13 cellular contexts compared by ENCODE assay signal in genomic region chr11:16806791-16807190, GRCh38.
DNase-seq lines count a peak whose midpoint lies in the region; ATAC-seq and TF ChIP-seq lines count a peak whose summit lies in the region.
"Had no signal": no experiment of that assay in that cellular context is flagged by ENCODE, and none has a peak within 500 bp of the region (broad histone marks: within the 10 kb centered on the region; RNA-seq: fewer than 3 reads in every experiment).

No MANE protein-coding gene starts in this region.

- H3K27me3 ChIP-seq in AG04450 (ENCODE audit: control insufficient read depth, insufficient read depth, low read length), result peaks cover 25% of the 10 kb centered on the region

- no peak overlapping the region for H3K4me3 ChIP-seq in AG04450 (ENCODE audit: low read depth, low read length)
- H3K4me3 ChIP-seq: coronary artery had no signal

- TF ChIP-seq RAD21 in Ishikawa (IDR thresholded peaks at IDR 0.05; ENCODE audit: low read depth), result no peak

- POLR2A ChIA-PET in AG04450 (lab: Yijun Ruan, JAX), result interaction anchor here (0.6 kb wide), 1 partner anchor 469 kb away, joined by 3 read pairs; the partner anchor contains the start of gene NUCB2

- H3K9me3 ChIP-seq in AG04450 (ENCODE audit: control insufficient read depth, insufficient read depth, low read length), result no peaks in the 10 kb centered on the region

- CTCF ChIA-PET in AG04450 (lab: Charles Lee), result interaction anchor here (2.2 to 7.3 kb wide), 3 partner anchors 14 to 21 kb away, joined by 8 to 69 read pairs (median 15); no protein-coding TSS in a partner anchor

- no peak for TF ChIP-seq EP300 in Ishikawa (IDR thresholded peaks at IDR 0.05; ENCODE audit: borderline replicate concordance)

- DNase-seq in AG04450 (ENCODE audit: low read depth, low spot score) (peak; percentile 29), caudate nucleus (lab: John Stamatoyannopoulos, UW) (peak in 17 of 61 donors; percentile 5 to 59 (median 22)), mesenteric fat pad (ENCODE audit: low spot score) (peak; percentile 81), middle frontal gyrus (ENCODE audit: extremely low spot score, low spot score) (no peak), NCI-H1092 (lab: John Stamatoyannopoulos, UW) (no peak)
- DNase-seq: activated CD8-positive, alpha-beta T cell treated with anti-CD3 and anti-CD28 coated beads, Interleukin-2, amount 10 ng/mL, durations not matched to agents 7 days and 5 days; activated naive CD4-positive, alpha-beta T cell treated with anti-CD3 and anti-CD28 coated beads, Interleukin-2, amount 50 U/mL, for 16 hours; foreskin melanocyte; kidney had no signal

- H3K27ac ChIP-seq in AG04450 (ENCODE audit: low read depth, low read length) (no peak overlapping the region), caudate nucleus (ENCODE audit: low read depth, low read length) (peak overlapping the region; percentile 3)

- TF ChIP-seq CTCF in AG04450 (IDR thresholded peaks at IDR 0.05; ENCODE audit: low read depth, low read length), result no peak

- no peak for TF ChIP-seq POLR2A in GM18505 (IDR thresholded peaks at IDR 0.05; ENCODE audit: borderline replicate concordance, extremely low read depth, insufficient read depth, insufficient read length)

- no peak for ATAC-seq in HG02678 (IDR thresholded peaks at IDR 0.05; ENCODE audit: unreplicated experiment)
- ATAC-seq in GM18505 (IDR thresholded peaks at IDR 0.05; ENCODE audit: unreplicated experiment), result no peak
- ATAC-seq: activated CD8-positive, alpha-beta T cell treated with anti-CD3 and anti-CD28 coated beads, Interleukin-2, amount 10 ng/mL, durations not matched to agents 7 days and 5 days had no signal

TF ChIP-seq in Ishikawa, 13 proteins besides CTCF, POLR2A, EP300 and RAD21:
- peak; percentile 59; the same call in 1 of the 2 replicates for TF ChIP-seq NFIC (IDR thresholded peaks at IDR 0.05)
- no peak for TF ChIP-seq TEAD4 (IDR thresholded peaks at IDR 0.05)
- TF ChIP-seq CREB1 (IDR thresholded peaks at IDR 0.05; ENCODE audit: low read depth), result no peak
- TF ChIP-seq CEBPB (IDR thresholded peaks at IDR 0.05), result no peak

Comparison
In these comparisons a context has a peak if more than half of its experiments do, and no peak if none do; other contexts are left out.
1. DNase-seq: peak in AG04450 (single experiment) and mesenteric fat pad (single experiment); none in middle frontal gyrus (single experiment) and NCI-H1092 (single experiment).